ENCODE assay signal across 27 cellular contexts in the genomic region with DNA sequence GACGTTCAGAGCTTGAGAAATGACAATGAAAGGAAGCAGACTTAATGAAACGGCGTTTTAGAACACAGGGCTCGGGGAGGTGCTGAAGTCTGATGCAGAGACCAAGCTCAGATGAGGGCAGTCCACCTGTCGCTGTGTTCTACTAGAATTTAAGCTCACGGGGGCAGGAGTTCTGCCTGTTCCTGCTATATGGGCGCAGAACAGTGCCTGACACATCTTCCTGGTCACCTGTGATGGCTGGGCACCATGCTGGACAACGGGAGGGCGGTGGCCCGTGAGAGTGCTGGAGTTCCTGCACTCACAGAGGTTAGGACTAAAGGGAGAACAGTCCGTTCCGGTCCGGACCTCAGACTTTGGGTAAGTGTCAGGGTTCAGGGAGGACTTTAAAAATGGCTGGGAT.
"Had no signal": no experiment of that assay in that cellular context is flagged by ENCODE, and none has a peak within 500 bp of the region (broad histone marks: within the 10 kb centered on the region; RNA-seq: fewer than 3 reads in every experiment).

No MANE protein-coding gene starts in this region.

- H3K9me3 ChIP-seq: MG63, Peyer's patch had no signal

- H3K27ac ChIP-seq: Peyer's patch, RWPE1, SJSA1 had no signal

- H3K9me3 Mint-ChIP-seq: activated naive CD4-positive, alpha-beta T cell treated with anti-CD3 and anti-CD28 coated beads for 36 hours; activated T-helper 17 cell treated with anti-CD3 and anti-CD28 coated beads, Interleukin-2, amount 50 U/mL, for 72 hours; T-helper 1 cell treated with Interleukin-12 subunit alpha and Interleukin-12 subunit beta and Interleukin-4 antibody, amounts not matched to agents 30 μg/mL and 1 μg/mL, for 36 hours had no signal

- H3K36me3 ChIP-seq: MG63, Peyer's patch, SJSA1 had no signal

- H3K4me1 ChIP-seq: Peyer's patch, SJSA1 had no signal

- H3K27ac Mint-ChIP-seq: activated naive CD4-positive, alpha-beta T cell treated with anti-CD3 and anti-CD28 coated beads for 36 hours; activated naive CD8-positive, alpha-beta T cell; activated T-helper 17 cell treated with anti-CD3 and anti-CD28 coated beads, Interleukin-2, amount 50 U/mL, for 72 hours; brain; T-helper 1 cell treated with Interleukin-12 subunit alpha and Interleukin-12 subunit beta and Interleukin-4 antibody, amounts not matched to agents 30 μg/mL and 1 μg/mL, for 36 hours; WTC11 had no signal

- ATAC-seq: activated T-helper 17 cell treated with anti-CD3 and anti-CD28 coated beads, Interleukin-2, amount 50 U/mL, for 72 hours; SK-N-SH treated with all-trans-retinoic acid at 6 μM for 48 hours; WTC11 had no signal

- H3K4me3 Mint-ChIP-seq: activated naive CD4-positive, alpha-beta T cell treated with anti-CD3 and anti-CD28 coated beads for 36 hours; activated naive CD8-positive, alpha-beta T cell; activated T-helper 17 cell treated with anti-CD3 and anti-CD28 coated beads, Interleukin-2, amount 50 U/mL, for 72 hours; brain; T-helper 1 cell treated with Interleukin-12 subunit alpha and Interleukin-12 subunit beta and Interleukin-4 antibody, amounts not matched to agents 30 μg/mL and 1 μg/mL, for 36 hours; WTC11 had no signal

- H3K27me3 ChIP-seq: Peyer's patch, SJSA1 had no signal

- H3K36me3 Mint-ChIP-seq: activated naive CD8-positive, alpha-beta T cell; brain; WTC11 had no signal

- DNase-seq: activated CD4-positive, alpha-beta T cell treated with anti-CD3 and anti-CD28 coated beads for 48 hours; activated CD4-positive, alpha-beta T cell treated with anti-CD3 and anti-CD28 coated beads, Interleukin-2, amount 50 U/mL, for 48 hours; activated CD4-positive, CD25-positive, alpha-beta regulatory T cell treated with anti-CD3 and anti-CD28 coated beads, Interleukin-2, amount 50 U/mL, for 72 hours; activated gamma-delta T cell; activated naive CD4-positive, alpha-beta T cell treated with anti-CD3 and anti-CD28 coated beads for 36 hours; activated T-cell treated with anti-CD3 and anti-CD28 coated beads for 4 hours; activated T-cell treated with anti-CD3 and anti-CD28 coated beads, Interleukin-2, amount 50 U/mL, for 48 hours; amygdala; MG63; MV-4-11; NCI-H1092 treated with DMSO at 0.1 percent for 48 hours; NCI-H1417 treated with DMSO at 0.1 percent for 48 hours; NCI-H1694; NCI-H2029 treated with DMSO at 0.1 percent for 48 hours; NCI-H510A treated with DMSO at 0.1 percent for 48 hours; NCI-H69; Peyer's patch; SHP77; SW 1271 had no signal

- H3K4me3 ChIP-seq: MG63, Peyer's patch, SJSA1 had no signal

- H3K4me1 Mint-ChIP-seq: activated T-helper 17 cell treated with anti-CD3 and anti-CD28 coated beads, Interleukin-2, amount 50 U/mL, for 72 hours; brain had no signal
